ENCODE assay signal across 20 cellular contexts in the genomic region with DNA sequence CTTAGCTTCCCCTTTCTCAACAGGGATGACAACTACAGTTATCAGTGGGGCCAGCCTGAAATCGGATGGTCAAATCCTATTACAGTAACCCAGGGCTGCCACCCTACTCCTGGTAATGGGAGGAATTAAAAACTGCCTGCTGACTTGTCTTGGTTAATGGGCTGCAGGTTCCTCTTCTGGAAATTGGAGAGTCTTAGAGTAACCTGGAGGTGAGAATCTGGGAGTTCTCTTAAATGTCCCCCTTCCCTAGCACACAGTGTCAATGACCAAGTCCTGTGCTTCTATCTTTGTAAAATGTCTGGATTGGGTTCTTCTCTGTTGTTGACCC.
"Had no signal": no experiment of that assay in that cellular context is flagged by ENCODE, and none has a peak within 500 bp of the region (broad histone marks: within the 10 kb centered on the region; RNA-seq: fewer than 3 reads in every experiment).

No MANE protein-coding gene starts in this region.

- H3K9me3 ChIP-seq: neutrophil, psoas muscle, right lobe of liver, suprapubic skin, transverse colon, vagina had no signal

- H3K36me3 Mint-ChIP-seq: naive thymus-derived CD8-positive, alpha-beta T cell had no signal

- DNase-seq: central memory CD4-positive, alpha-beta T cell; effector memory CD4-positive, alpha-beta T cell; mammary epithelial cell; naive thymus-derived CD8-positive, alpha-beta T cell; posterior cingulate gyrus; psoas muscle; right lobe of liver; small intestine; stimulated activated CD4-positive, alpha-beta T cell treated with anti-CD3 and anti-CD28 coated beads, Interleukin-12 subunit alpha, Interleukin-12 subunit beta, amount 100 ng/mL, for 4 hours; stimulated activated CD4-positive, alpha-beta T cell treated with anti-CD3 and anti-CD28 coated beads, Interleukin-1b, Interleukin-23, amount 100 ng/mL, for 48 hours; stimulated activated CD4-positive, alpha-beta T cell treated with anti-CD3 and anti-CD28 coated beads, Interleukin-4, amount 100 ng/mL, for 1 hour; stimulated activated CD8-positive, alpha-beta memory T cell treated with anti-CD3 and anti-CD28 coated beads, Interleukin-4, amount 100 ng/mL, for 48 hours; stimulated activated naive CD4-positive, alpha-beta T cell; stimulated activated naive CD8-positive, alpha-beta T cell treated with anti-CD3 and anti-CD28 coated beads, Interleukin-15, amount 100 ng/mL, for 72 hours; transverse colon had no signal

- H3K4me3 ChIP-seq: coronary artery, psoas muscle, right lobe of liver, suprapubic skin, transverse colon, vagina had no signal

- ATAC-seq: naive thymus-derived CD8-positive, alpha-beta T cell; psoas muscle; stimulated activated naive CD8-positive, alpha-beta T cell treated with anti-CD3 and anti-CD28 coated beads, Interleukin-15, amount 100 ng/mL, for 72 hours had no signal

- H3K4me1 ChIP-seq: psoas muscle, right lobe of liver, suprapubic skin had no signal

- H3K36me3 ChIP-seq: neutrophil, right lobe of liver, suprapubic skin, transverse colon, vagina had no signal

- H3K27me3 ChIP-seq: neutrophil, right lobe of liver, suprapubic skin, transverse colon, vagina had no signal

- H3K27ac ChIP-seq: neutrophil, transverse colon had no signal

- H3K4me1 Mint-ChIP-seq: naive thymus-derived CD8-positive, alpha-beta T cell; stimulated activated naive CD8-positive, alpha-beta T cell treated with anti-CD3 and anti-CD28 coated beads, Interleukin-15, amount 100 ng/mL, for 72 hours had no signal

- H3K27ac Mint-ChIP-seq: naive thymus-derived CD8-positive, alpha-beta T cell; stimulated activated naive CD8-positive, alpha-beta T cell treated with anti-CD3 and anti-CD28 coated beads, Interleukin-15, amount 100 ng/mL, for 72 hours had no signal

- H3K9me3 Mint-ChIP-seq: naive thymus-derived CD8-positive, alpha-beta T cell; neural crest cell; stimulated activated naive CD8-positive, alpha-beta T cell treated with anti-CD3 and anti-CD28 coated beads, Interleukin-15, amount 100 ng/mL, for 72 hours had no signal

- H3K4me3 Mint-ChIP-seq: naive thymus-derived CD8-positive, alpha-beta T cell; stimulated activated naive CD8-positive, alpha-beta T cell treated with anti-CD3 and anti-CD28 coated beads, Interleukin-15, amount 100 ng/mL, for 72 hours had no signal
